Comparison of ENCODE assay signal across 1 cellular context in genomic region chr10:94412439-94412838, GRCh38.
TF ChIP-seq lines count a peak whose summit lies in the region.

No MANE protein-coding gene starts in this region.

TF ChIP-seq in HepG2, 621 proteins besides CTCF, POLR2A, EP300 and RAD21:
- TF ChIP-seq ATF2 (CRISPR knock-in tag; IDR thresholded peaks at IDR 0.05) (no peak), ZNF317 (CRISPR knock-in tag; IDR thresholded peaks at IDR 0.05) (no peak), ZBTB2 (CRISPR knock-in tag; IDR thresholded peaks at IDR 0.05; ENCODE audit: low read depth) (no peak), RNF219 (CRISPR knock-in tag; IDR thresholded peaks at IDR 0.05) (no peak), NFAT5 (CRISPR knock-in tag; IDR thresholded peaks at IDR 0.05) (no peak), JDP2 (CRISPR knock-in tag; IDR thresholded peaks at IDR 0.05; ENCODE audit: borderline replicate concordance) (no peak), CBX2 (IDR thresholded peaks at IDR 0.05; ENCODE audit: low read depth, low read length) (no peak), CBX2 (CRISPR knock-in tag; IDR thresholded peaks at IDR 0.05; ENCODE audit: low read depth) (no peak), ZNF329 (CRISPR knock-in tag; IDR thresholded peaks at IDR 0.05; ENCODE audit: low read depth) (no peak), KLF15 (CRISPR knock-in tag; IDR thresholded peaks at IDR 0.05; ENCODE audit: borderline replicate concordance) (no peak), ZBTB42 (CRISPR knock-in tag; IDR thresholded peaks at IDR 0.05) (no peak)
